ENCODE assay signal across 24 cellular contexts in the genomic region with DNA sequence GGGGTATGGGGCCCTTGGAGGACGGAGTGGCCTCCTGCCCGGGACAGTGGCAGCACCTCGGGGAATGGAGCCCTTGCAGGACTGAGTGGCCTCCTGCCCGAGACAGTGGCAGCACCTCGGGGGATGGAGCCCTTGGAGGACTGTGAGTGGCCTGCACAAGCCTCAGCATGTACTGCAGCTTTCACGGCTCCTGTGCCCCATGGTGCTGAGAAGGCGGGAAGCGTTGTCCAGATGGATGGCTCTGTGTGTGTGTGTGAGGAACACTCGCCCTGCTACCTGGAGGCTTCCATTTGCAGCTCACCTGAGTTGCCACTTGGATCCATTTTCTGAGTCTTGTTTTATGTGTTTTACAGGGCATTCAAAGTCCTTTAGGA.
DNase-seq lines count a peak whose midpoint lies in the region; FAIRE-seq and TF ChIP-seq lines count a peak whose summit lies in the region.
"Had no signal": no experiment of that assay in that cellular context is flagged by ENCODE, and none has a peak within 500 bp of the region (broad histone marks: within the 10 kb centered on the region; RNA-seq: fewer than 3 reads in every experiment).

No MANE protein-coding gene starts in this region.

- peaks cover 9% of the 10 kb centered on the region for H3K27me3 Mint-ChIP-seq in endodermal cell (ENCODE audit: insufficient read depth)
- H3K27me3 Mint-ChIP-seq in activated T-helper 2 cell treated with anti-CD3 and anti-CD28 coated beads, Interferon-gamma antibody, Interleukin-2, Interleukin-4, amounts not matched to agents 10 μg/mL and 5 μg/mL and 100 μg/mL, durations not matched to agents 14 hours and 24 hours and 36 hours (ENCODE audit: low read depth): no peaks in the 10 kb centered on the region

- H2BK5ac ChIP-seq in neuronal stem cell (ENCODE audit: low read length): no peak overlapping the region

- intact Hi-C loops in activated T-helper 2 cell treated with anti-CD3 and anti-CD28 coated beads, Interferon-gamma antibody, Interleukin-2, Interleukin-4, amounts not matched to agents 10 μg/mL and 5 μg/mL and 100 μg/mL, durations not matched to agents 14 hours and 24 hours and 36 hours (cut with micrococcal nuclease): no loop called here

- no peak for FAIRE-seq in small intestine (lab: Jason Lieb, UNC)
- FAIRE-seq: A204.1, D721Med, G401.6, GM12892 had no signal

- no peak overlapping the region for H3K4ac ChIP-seq in neuronal stem cell (ENCODE audit: low read length)

- DNase-seq in DMS79 treated with DMSO at 0.1 percent for 48 hours (lab: John Stamatoyannopoulos, UW) (peak; percentile 17), DMS79 (lab: John Stamatoyannopoulos, UW) (no peak), NCI-H69 (lab: John Stamatoyannopoulos, UW) (peak; percentile 37), endodermal cell (peak; percentile 37), neuronal stem cell (ENCODE audit: low spot score) (no peak), activated gamma-delta T cell treated with Interleukin-2 at 50 U/mL for 16 hours (no peak), small intestine (no peak)
- DNase-seq in activated T-helper 2 cell treated with anti-CD3 and anti-CD28 coated beads, Interferon-gamma antibody, Interleukin-2, Interleukin-4, amounts not matched to agents 10 μg/mL and 5 μg/mL and 100 μg/mL, durations not matched to agents 14 hours and 24 hours and 36 hours (ENCODE audit: low spot score): no peak
- DNase-seq: AML-193; BE2C; CD4-positive, alpha-beta T cell; CD8-positive, alpha-beta memory T cell; DMS 273 treated with DMSO at 0.1 percent for 48 hours; DND-41; GOT3; H7; HCEC 1CT had no signal

- 92 to 97% methylated on average over 9 of the region's 9 CpGs for WGBS in endodermal cell (ENCODE audit: insufficient coverage in 1 of 2, insufficient read length in 1 of 2), 2 experiments
- no CpG with 5 or more reads among the region's 9 CpGs for WGBS in neuronal stem cell (ENCODE audit: extremely low coverage in 2 of 2, insufficient read length in 2 of 2, insufficient replicate concordance in 1 of 2), 2 donors
- WGBS in small intestine, 3 donors: 74 to 85% (median 84%) methylated on average over 9 of the region's 9 CpGs

- no peak overlapping the region for H3K23ac ChIP-seq in neuronal stem cell (ENCODE audit: low read depth, low read length, poor library complexity)

- no peaks in the 10 kb centered on the region for H3K4me1 Mint-ChIP-seq in endodermal cell
- H3K4me1 Mint-ChIP-seq in activated T-helper 2 cell treated with anti-CD3 and anti-CD28 coated beads, Interferon-gamma antibody, Interleukin-2, Interleukin-4, amounts not matched to agents 10 μg/mL and 5 μg/mL and 100 μg/mL, durations not matched to agents 14 hours and 24 hours and 36 hours (ENCODE audit: low read depth): no peaks in the 10 kb centered on the region
- H3K4me1 Mint-ChIP-seq: CD14-positive monocyte; CD8-positive, alpha-beta memory T cell had no signal

- H3K27me3 ChIP-seq in endodermal cell (ENCODE audit: control insufficient read depth, insufficient read depth, low read length, poor library complexity, severe bottlenecking) (no peaks in the 10 kb centered on the region), neuronal stem cell (ENCODE audit: control insufficient read depth in 3 of 3, insufficient read depth in 3 of 3, low read depth in 1 of 3, low read length in 3 of 3) (no peaks in the 10 kb centered on the region), small intestine (ENCODE audit: control insufficient read depth in 2 of 2, insufficient read depth in 2 of 2, low read length in 2 of 2) (peaks cover 0 to 6% of the 10 kb centered on the region in 2 donors)

- no peaks in the 10 kb centered on the region for H3K36me3 Mint-ChIP-seq in endodermal cell (ENCODE audit: low read depth)
- H3K36me3 Mint-ChIP-seq in activated T-helper 2 cell treated with anti-CD3 and anti-CD28 coated beads, Interferon-gamma antibody, Interleukin-2, Interleukin-4, amounts not matched to agents 10 μg/mL and 5 μg/mL and 100 μg/mL, durations not matched to agents 14 hours and 24 hours and 36 hours (ENCODE audit: low read depth): no peaks in the 10 kb centered on the region
- H3K36me3 Mint-ChIP-seq: CD14-positive monocyte; CD8-positive, alpha-beta memory T cell had no signal

- no peaks in the 10 kb centered on the region for H3K36me3 ChIP-seq in endodermal cell (ENCODE audit: control insufficient read depth, insufficient read depth, low read length)
- H3K36me3 ChIP-seq in neuronal stem cell (replicated peaks in 1 of 2; ENCODE audit: control insufficient read depth in 2 of 2, insufficient read depth in 2 of 2, low read length in 2 of 2): no peaks in the 10 kb centered on the region
- no peaks in the 10 kb centered on the region for H3K36me3 ChIP-seq in small intestine (ENCODE audit: control insufficient read depth in 2 of 2, insufficient read depth in 2 of 2, low read length in 2 of 2)
- H3K36me3 ChIP-seq: BE2C; BLaER1 treated with 17β-estradiol and CSF1 and Interleukin-3, amounts not matched to agents 10 nM and 100 nM had no signal

- H3K9me3 ChIP-seq in endodermal cell (ENCODE audit: control insufficient read depth, low read length) (no peaks in the 10 kb centered on the region), neuronal stem cell (replicated peaks in 1 of 2; ENCODE audit: control insufficient read depth in 2 of 2, insufficient read depth in 1 of 2, low read depth in 1 of 2, low read length in 2 of 2) (peaks cover 8 to 13% of the 10 kb centered on the region in 2 donors), small intestine (ENCODE audit: control insufficient read depth, low read depth) (no peaks in the 10 kb centered on the region)
- H3K9me3 ChIP-seq: BE2C had no signal

- H3K27ac ChIP-seq in endodermal cell (ENCODE audit: low read depth, low read length) (no peak overlapping the region), neuronal stem cell (replicated peaks; ENCODE audit: low read length) (no peak overlapping the region), small intestine (ENCODE audit: low read depth in 1 of 2, low read length in 1 of 2) (no peak overlapping the region)
- H3K27ac ChIP-seq: 22Rv1; BLaER1 treated with 17β-estradiol and CSF1 and Interleukin-3, amounts not matched to agents 10 nM and 100 nM had no signal

- H4K8ac ChIP-seq in neuronal stem cell (ENCODE audit: low read depth, low read length): no peak overlapping the region

- peak overlapping the region; percentile 12 for H2BK15ac ChIP-seq in neuronal stem cell (ENCODE audit: low read length)

- peak overlapping the region; percentile 80 for H2BK12ac ChIP-seq in neuronal stem cell (ENCODE audit: low read length)

- no peak overlapping the region for H3K4me3 ChIP-seq in endodermal cell (ENCODE audit: low read length)
- H3K4me3 ChIP-seq in neuronal stem cell (ENCODE audit: low read length in 2 of 2): no peak overlapping the region
- no peak overlapping the region for H3K4me3 ChIP-seq in small intestine (ENCODE audit: low read depth in 1 of 2, low read length in 2 of 2)
- H3K4me3 ChIP-seq: BLaER1 treated with 17β-estradiol and CSF1 and Interleukin-3, amounts not matched to agents 10 nM and 100 nM had no signal

- no peak overlapping the region for H2AFZ ChIP-seq in neuronal stem cell (ENCODE audit: low read length)

- H3K4me2 ChIP-seq in neuronal stem cell (ENCODE audit: insufficient read depth, low read length, poor library complexity, severe bottlenecking): no peak overlapping the region
- H3K4me2 ChIP-seq: BLaER1 treated with 17β-estradiol and CSF1 and Interleukin-3, amounts not matched to agents 10 nM and 100 nM had no signal

- no peak overlapping the region for H3K9ac ChIP-seq in endodermal cell (ENCODE audit: extremely low read depth, low read length, poor library complexity, severe bottlenecking)
- H3K9ac ChIP-seq in neuronal stem cell (ENCODE audit: low read depth, low read length, poor library complexity): no peak overlapping the region
- H3K9ac ChIP-seq: BLaER1 treated with 17β-estradiol and CSF1 and Interleukin-3, amounts not matched to agents 10 nM and 100 nM had no signal

- no peaks in the 10 kb centered on the region for H3K4me1 ChIP-seq in endodermal cell (ENCODE audit: control insufficient read depth, insufficient read depth, low read length)
- peaks cover 4 to 20% of the 10 kb centered on the region in 2 donors for H3K4me1 ChIP-seq in neuronal stem cell (ENCODE audit: control insufficient read depth in 2 of 2, insufficient read depth in 1 of 2, low read depth in 1 of 2, low read length in 2 of 2)
- peaks cover 0 to 3% of the 10 kb centered on the region in 2 donors for H3K4me1 ChIP-seq in small intestine (ENCODE audit: control insufficient read depth in 2 of 2, insufficient read depth in 1 of 2, low read depth in 1 of 2, low read length in 1 of 2)
- H3K4me1 ChIP-seq: BE2C had no signal

- peak overlapping the region; percentile 69 for H3K18ac ChIP-seq in neuronal stem cell (ENCODE audit: low read length)

- no peak for TF ChIP-seq CTCF in endodermal cell (conservative IDR thresholded peaks at IDR 0.05)

- H3K9me3 Mint-ChIP-seq in endodermal cell: peaks cover 8% of the 10 kb centered on the region
- peaks cover 14% of the 10 kb centered on the region for H3K9me3 Mint-ChIP-seq in activated T-helper 2 cell treated with anti-CD3 and anti-CD28 coated beads, Interferon-gamma antibody, Interleukin-2, Interleukin-4, amounts not matched to agents 10 μg/mL and 5 μg/mL and 100 μg/mL, durations not matched to agents 14 hours and 24 hours and 36 hours

- H3K14ac ChIP-seq in neuronal stem cell (ENCODE audit: low read length): no peak overlapping the region

- no peaks in the 10 kb centered on the region for H3K79me1 ChIP-seq in neuronal stem cell (ENCODE audit: low read depth, low read length)

- no peak overlapping the region for H2BK120ac ChIP-seq in neuronal stem cell (ENCODE audit: low read depth, low read length)

- peak overlapping the region; percentile 85 for H2AK5ac ChIP-seq in neuronal stem cell (ENCODE audit: low read depth, low read length)

- no peak overlapping the region for H3K4me3 Mint-ChIP-seq in endodermal cell
- H3K4me3 Mint-ChIP-seq in activated T-helper 2 cell treated with anti-CD3 and anti-CD28 coated beads, Interferon-gamma antibody, Interleukin-2, Interleukin-4, amounts not matched to agents 10 μg/mL and 5 μg/mL and 100 μg/mL, durations not matched to agents 14 hours and 24 hours and 36 hours (ENCODE audit: low read depth): no peak overlapping the region
- H3K4me3 Mint-ChIP-seq: CD14-positive monocyte; CD4-positive, alpha-beta T cell; CD8-positive, alpha-beta memory T cell had no signal

- H3K27ac Mint-ChIP-seq in endodermal cell: no peak overlapping the region
- no peak overlapping the region for H3K27ac Mint-ChIP-seq in activated T-helper 2 cell treated with anti-CD3 and anti-CD28 coated beads, Interferon-gamma antibody, Interleukin-2, Interleukin-4, amounts not matched to agents 10 μg/mL and 5 μg/mL and 100 μg/mL, durations not matched to agents 14 hours and 24 hours and 36 hours
- H3K27ac Mint-ChIP-seq: CD14-positive monocyte; CD4-positive, alpha-beta T cell; CD8-positive, alpha-beta memory T cell had no signal

- H4K91ac ChIP-seq in neuronal stem cell (ENCODE audit: low read depth, low read length, poor library complexity): no peak overlapping the region

Comparison
In these comparisons a context has a peak if more than half of its experiments do, and no peak if none do; other contexts are left out.
1. DNase-seq: peak in DMS79 treated with DMSO at 0.1 percent for 48 hours (single experiment), NCI-H69 (single experiment) and endodermal cell (single experiment); none in DMS79 (single experiment), neuronal stem cell (single experiment), activated gamma-delta T cell treated with Interleukin-2 at 50 U/mL for 16 hours (single experiment), activated T-helper 2 cell treated with anti-CD3 and anti-CD28 coated beads, Interferon-gamma antibody, Interleukin-2, Interleukin-4, amounts not matched to agents 10 μg/mL and 5 μg/mL and 100 μg/mL, durations not matched to agents 14 hours and 24 hours and 36 hours (single experiment) and small intestine (single experiment).